18 cellular contexts compared by ENCODE assay signal in the genomic region with DNA sequence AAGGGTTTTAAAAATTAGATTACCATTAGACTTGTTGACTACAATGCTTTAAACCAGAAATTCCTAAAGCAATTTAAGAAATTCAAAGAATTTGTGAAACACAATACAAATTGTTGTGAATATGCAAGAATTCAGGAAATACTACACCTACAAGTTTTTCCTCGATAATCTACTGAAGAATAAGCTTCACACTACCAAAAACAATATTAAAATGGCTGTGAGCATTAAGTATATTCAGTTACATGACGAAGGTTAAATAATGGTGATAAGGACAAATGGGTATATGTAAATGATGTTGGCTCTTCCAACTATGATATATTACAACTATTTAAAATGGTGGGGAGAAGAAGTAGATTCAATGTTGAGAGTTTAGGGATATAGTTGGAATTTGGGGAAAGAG.
A peak's percentile ranks its signal among the peaks of the same experiment; 100 is the strongest.
DNase-seq lines count a peak whose midpoint lies in the region; ATAC-seq and TF ChIP-seq lines count a peak whose summit lies in the region.
"Had no signal": no experiment of that assay in that cellular context is flagged by ENCODE, and none has a peak within 500 bp of the region (broad histone marks: within the 10 kb centered on the region; RNA-seq: fewer than 3 reads in every experiment).

No MANE protein-coding gene starts in this region.

- H3K9ac ChIP-seq in H9 (ENCODE audit: extremely low read depth, insufficient read length, low read length) (no peak overlapping the region), iPS-18a (ENCODE audit: low read length) (peak overlapping the region; percentile 59)
- H3K9ac ChIP-seq: GM23248 had no signal

- H3K27me3 ChIP-seq in H9 (ENCODE audit: insufficient read depth, low read length), result no peaks in the 10 kb centered on the region
- no peaks in the 10 kb centered on the region for H3K27me3 ChIP-seq in iPS-18a (ENCODE audit: control insufficient read depth, insufficient read depth, low read length)

- H3K4me1 Mint-ChIP-seq in H9 (peaks cover 36 to 54% of the 10 kb centered on the region in 2 experiments), WTC11 (peaks cover 15% of the 10 kb centered on the region)
- H3K4me1 Mint-ChIP-seq: CD14-positive monocyte had no signal

- H3K79me2 ChIP-seq in H9 (ENCODE audit: insufficient read depth, low read length), result peaks cover 2% of the 10 kb centered on the region; the same call in 1 of the 2 replicates

- TF ChIP-seq CTCF in H9 (conservative IDR thresholded peaks at IDR 0.05), result no peak
- TF ChIP-seq CTCF in WTC11 (IDR thresholded peaks at IDR 0.05), result no peak

- H4K5ac ChIP-seq in H9 (ENCODE audit: insufficient read length, low read depth, low read length), result no peak overlapping the region

- no peak overlapping the region for H3K4ac ChIP-seq in H9 (ENCODE audit: low read depth, low read length)

- H3K36me3 Mint-ChIP-seq in H9 (ENCODE audit: insufficient read depth in 1 of 3, low read depth in 3 of 3) (peaks cover 34 to 35% (median 35%) of the 10 kb centered on the region in 3 experiments), WTC11 (peaks cover 38% of the 10 kb centered on the region)
- H3K36me3 Mint-ChIP-seq: CD14-positive monocyte; CD8-positive, alpha-beta T cell had no signal

- H3K23me2 ChIP-seq in H9 (ENCODE audit: insufficient read length, low read depth, low read length, poor library complexity, severe bottlenecking), result no peaks in the 10 kb centered on the region

- H2AK5ac ChIP-seq in H9 (ENCODE audit: insufficient read length, low read length), result no peak overlapping the region

- WGBS in H9 (ENCODE audit: extremely low coverage, insufficient read length, low lambda C conversion rate), result no CpG with 5 or more reads among the region's 2 CpGs

- H3K23ac ChIP-seq in H9 (ENCODE audit: insufficient read length, low read depth, low read length), result no peak overlapping the region

- peak overlapping the region; percentile 20 to 100 (median 99) for H3K27ac Mint-ChIP-seq in H9
- peak overlapping the region; percentile 100 for H3K27ac Mint-ChIP-seq in WTC11
- H3K27ac Mint-ChIP-seq: CD14-positive monocyte; CD8-positive, alpha-beta T cell; HFFc6 had no signal

- no peak overlapping the region for H3K14ac ChIP-seq in H9 (ENCODE audit: insufficient read depth, low read length)

- H3K4me1 ChIP-seq in H9 (ENCODE audit: insufficient read depth, low read length) (no peaks in the 10 kb centered on the region), iPS-18a (ENCODE audit: control insufficient read depth, low read depth, low read length) (peaks cover 13% of the 10 kb centered on the region)

- DNase-seq in H9 (no peak), WTC11 (ENCODE audit: low spot score) (no peak), OCI-M1 (lab: John Stamatoyannopoulos, UW) (no peak), RKO (ENCODE audit: low spot score) (no peak)
- DNase-seq: CD8-positive, alpha-beta T cell; COR-L47; DMS153; DMS79 treated with DMSO at 0.1 percent for 48 hours; EL; GDM1; GM23248; HCEC 1CT; HFFc6 had no signal

- POLR2A ChIA-PET in WTC11 (lab: Charles Lee), result no interaction called here

- H3K79me1 ChIP-seq in H9 (ENCODE audit: insufficient read depth, low read depth, low read length, poor library complexity, severe bottlenecking), result no peaks in the 10 kb centered on the region

- H2AFZ ChIP-seq in H9 (ENCODE audit: low read length), result no peak overlapping the region
- H2AFZ ChIP-seq: GM23248 had no signal

- H3K9me3 Mint-ChIP-seq in H9 (peaks cover 0 to 10% of the 10 kb centered on the region in 2 experiments; a peak in 4 of 5 replicates), WTC11 (no peaks in the 10 kb centered on the region)
- H3K9me3 Mint-ChIP-seq: HFFc6 had no signal

- no peak overlapping the region for H3K56ac ChIP-seq in H9 (ENCODE audit: insufficient read length, low read depth, low read length)

- no peak overlapping the region for H3T11ph ChIP-seq in H9 (ENCODE audit: low read length)

- H2BK12ac ChIP-seq in H9 (ENCODE audit: insufficient read length, low read depth, low read length), result no peak overlapping the region

- no peaks in the 10 kb centered on the region for H4K20me1 ChIP-seq in H9 (ENCODE audit: control insufficient read depth, insufficient read depth, insufficient read length)

- CTCF ChIA-PET in WTC11 (lab: Charles Lee), result interaction anchor here (0.8 kb wide), 1 partner anchor 8 kb away, joined by 3 read pairs; no protein-coding TSS in a partner anchor

- H4K91ac ChIP-seq in H9 (ENCODE audit: insufficient read length, low read depth, low read length), result no peak overlapping the region

- H3K18ac ChIP-seq in H9 (ENCODE audit: insufficient read length, low read depth, low read length), result no peak overlapping the region

- no peak overlapping the region for H2BK20ac ChIP-seq in H9 (ENCODE audit: low read depth, low read length, poor library complexity, severe bottlenecking)

- H3K4me3 Mint-ChIP-seq in H9 (peak overlapping the region; percentile 36 to 50), WTC11 (peak overlapping the region; percentile 79)
- H3K4me3 Mint-ChIP-seq: CD14-positive monocyte; CD8-positive, alpha-beta T cell; HFFc6 had no signal

- H2BK5ac ChIP-seq in H9 (ENCODE audit: insufficient read length, low read length), result no peak overlapping the region

- H3K27me3 Mint-ChIP-seq in H9 (ENCODE audit: low read depth) (peaks cover 2% of the 10 kb centered on the region; the same call in 1 of the 2 replicates), WTC11 (ENCODE audit: low read depth) (no peaks in the 10 kb centered on the region; the same call in 1 of the 2 replicates)

- ATAC-seq in WTC11 (peak; percentile 60), HG03342 (IDR thresholded peaks at IDR 0.05; ENCODE audit: unreplicated experiment) (no peak), HG02763 (IDR thresholded peaks at IDR 0.05; ENCODE audit: unreplicated experiment) (no peak)
- ATAC-seq: CD8-positive, alpha-beta T cell; HepG2 had no signal

- H2BK120ac ChIP-seq in H9 (ENCODE audit: low read depth, low read length, poor library complexity, severe bottlenecking), result no peak overlapping the region

- H2BK15ac ChIP-seq in H9 (ENCODE audit: low read depth, low read length), result no peak overlapping the region

- peaks cover 3% of the 10 kb centered on the region for H3K36me3 ChIP-seq in iPS-18a (ENCODE audit: control insufficient read depth, low read depth, low read length)

- peak overlapping the region; percentile 96 for H3K27ac ChIP-seq in H9 (ENCODE audit: insufficient read length, low read depth, low read length)
- H3K27ac ChIP-seq in iPS-18a (ENCODE audit: low read length), result peak overlapping the region; percentile 92
- H3K27ac ChIP-seq: GM23248 had no signal

- no peak overlapping the region for H4K8ac ChIP-seq in H9 (replicated peaks; ENCODE audit: insufficient read length, low read depth, low read length)

- H3K9me3 ChIP-seq in H9 (ENCODE audit: control insufficient read depth, low read depth, low read length) (no peaks in the 10 kb centered on the region), iPS-18a (ENCODE audit: control insufficient read depth, low read depth, low read length) (no peaks in the 10 kb centered on the region)

- no peak overlapping the region for H3K4me2 ChIP-seq in H9 (ENCODE audit: insufficient read depth, insufficient read length, low read length)

- H3K4me3 ChIP-seq in iPS-18a (ENCODE audit: low read length), result peak overlapping the region; percentile 54
- H3K4me3 ChIP-seq: GM23248 had no signal

TF ChIP-seq in WTC11, 78 proteins besides CTCF, POLR2A, EP300 and RAD21:
- TF ChIP-seq ZNF671 (CRISPR knock-in tag; IDR thresholded peaks at IDR 0.05), result peak; percentile 61; the same call in 1 of the 2 replicates
- TF ChIP-seq, protein P1, sequence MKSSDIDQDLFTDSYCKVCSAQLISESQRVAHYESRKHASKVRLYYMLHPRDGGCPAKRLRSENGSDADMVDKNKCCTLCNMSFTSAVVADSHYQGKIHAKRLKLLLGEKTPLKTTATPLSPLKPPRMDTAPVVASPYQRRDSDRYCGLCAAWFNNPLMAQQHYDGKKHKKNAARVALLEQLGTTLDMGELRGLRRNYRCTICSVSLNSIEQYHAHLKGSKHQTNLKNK (CRISPR knock-in tag; IDR thresholded peaks at IDR 0.05), result 0 out of 2 replicates have a peak, but pooled peaks have one; percentile 58
- no peak for TF ChIP-seq IRF1 (CRISPR knock-in tag; IDR thresholded peaks at IDR 0.05)
- no peak for TF ChIP-seq MAX (CRISPR knock-in tag; IDR thresholded peaks at IDR 0.05)
- TF ChIP-seq FOXJ3 (CRISPR knock-in tag; IDR thresholded peaks at IDR 0.05; ENCODE audit: borderline replicate concordance), result no peak
- TF ChIP-seq JUN (CRISPR knock-in tag; IDR thresholded peaks at IDR 0.05), result no peak
- TF ChIP-seq, protein P2, sequence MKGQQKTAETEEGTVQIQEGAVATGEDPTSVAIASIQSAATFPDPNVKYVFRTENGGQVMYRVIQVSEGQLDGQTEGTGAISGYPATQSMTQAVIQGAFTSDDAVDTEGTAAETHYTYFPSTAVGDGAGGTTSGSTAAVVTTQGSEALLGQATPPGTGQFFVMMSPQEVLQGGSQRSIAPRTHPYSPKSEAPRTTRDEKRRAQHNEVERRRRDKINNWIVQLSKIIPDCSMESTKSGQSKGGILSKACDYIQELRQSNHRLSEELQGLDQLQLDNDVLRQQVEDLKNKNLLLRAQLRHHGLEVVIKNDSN (CRISPR knock-in tag; IDR thresholded peaks at IDR 0.05), result no peak
- TF ChIP-seq ZNF416 (CRISPR knock-in tag; IDR thresholded peaks at IDR 0.05), result 0 out of 2 replicates have a peak, but pooled peaks have one; percentile 9
